20 cellular contexts compared by ENCODE assay signal in genomic region chr3:106446271-106446670, GRCh38.
"Had no signal": no experiment of that assay in that cellular context is flagged by ENCODE, and none has a peak within 500 bp of the region (broad histone marks: within the 10 kb centered on the region; RNA-seq: fewer than 3 reads in every experiment).

No MANE protein-coding gene starts in this region.

- DNase-seq: activated CD4-positive, alpha-beta T cell treated with anti-CD3 and anti-CD28 coated beads for 48 hours; activated CD8-positive, alpha-beta memory T cell treated with anti-CD3 and anti-CD28 coated beads for 24 hours; activated naive CD4-positive, alpha-beta T cell treated with anti-CD3 and anti-CD28 coated beads, Interleukin-2, amount 10 ng/mL, durations not matched to agents 7 days and 5 days; erythroblast; foreskin melanocyte; lower lobe of right lung; midbrain; occipital lobe; retina; stimulated activated naive CD4-positive, alpha-beta T cell treated with Interleukin-2 at 50 U/mL for 16 hours had no signal

- H3K9me3 ChIP-seq: ascending aorta, lower lobe of right lung, tibial nerve had no signal

- H3K4me1 Mint-ChIP-seq: activated naive CD4-positive, alpha-beta T cell treated with anti-CD3 and anti-CD28 coated beads, Interleukin-2, amount 10 ng/mL, durations not matched to agents 7 days and 5 days had no signal

- ATAC-seq: lower lobe of right lung, WTC11 had no signal

- H3K27me3 Mint-ChIP-seq: activated naive CD4-positive, alpha-beta T cell treated with anti-CD3 and anti-CD28 coated beads, Interleukin-2, amount 10 ng/mL, durations not matched to agents 7 days and 5 days had no signal

- H3K36me3 ChIP-seq: ascending aorta, lower lobe of right lung, tibial nerve had no signal

- H3K27ac Mint-ChIP-seq: activated naive CD4-positive, alpha-beta T cell treated with anti-CD3 and anti-CD28 coated beads, Interleukin-2, amount 10 ng/mL, durations not matched to agents 7 days and 5 days; T-helper 2 cell treated with Interferon-gamma antibody and Interleukin-4, amounts not matched to agents 5 μg/mL and 100 μg/mL, for 36 hours; WTC11 had no signal

- H3K27ac ChIP-seq: ascending aorta, coronary artery, lower lobe of right lung, tibial nerve had no signal

- H3K4me3 Mint-ChIP-seq: activated naive CD4-positive, alpha-beta T cell treated with anti-CD3 and anti-CD28 coated beads, Interleukin-2, amount 10 ng/mL, durations not matched to agents 7 days and 5 days; nephron; T-helper 2 cell treated with Interferon-gamma antibody and Interleukin-4, amounts not matched to agents 5 μg/mL and 100 μg/mL, for 36 hours; WTC11 had no signal

- H3K27me3 ChIP-seq: ascending aorta, tibial nerve had no signal

- H3K4me1 ChIP-seq: ascending aorta, lower lobe of right lung, tibial nerve had no signal

- FAIRE-seq: endometrium, keratinocyte, TTC549, urothelium cell line had no signal

- H3K4me3 ChIP-seq: ascending aorta, coronary artery, lower lobe of right lung, tibial nerve had no signal
